In genomic region chr2:218755567-218756404, GRCh38 we compare ENCODE assay signal across 24 cellular contexts. TPM values are rescaled to one million over a fixed set of nuclear protein-coding genes. Genes with fewer than 3 reads are reported as not detected.
"Had no signal": no experiment of that assay in that cellular context is flagged by ENCODE, and none has a peak within 500 bp of the region (broad histone marks: within the 10 kb centered on the region; RNA-seq: fewer than 3 reads in every experiment).

No MANE protein-coding gene starts in this region.

- DNase-seq: activated CD4-positive, alpha-beta T cell treated with anti-CD3 and anti-CD28 coated beads for 48 hours; activated CD4-positive, alpha-beta T cell treated with anti-CD3 and anti-CD28 coated beads, Interleukin-2, amount 50 U/mL, for 48 hours; activated CD4-positive, CD25-positive, alpha-beta regulatory T cell treated with anti-CD3 and anti-CD28 coated beads, Interleukin-2, amount 50 U/mL, for 72 hours; activated CD8-positive, alpha-beta memory T cell treated with anti-CD3 and anti-CD28 coated beads, Interleukin-2, amount 10 ng/mL, durations not matched to agents 7 days and 5 days; activated effector memory CD4-positive, alpha-beta T cell treated with anti-CD3 and anti-CD28 coated beads, Interleukin-2, amount 50 U/mL, for 16 hours; activated naive CD4-positive, alpha-beta T cell treated with Interleukin-2 at 50 U/mL for 16 hours; activated naive CD8-positive, alpha-beta T cell treated with anti-CD3 and anti-CD28 coated beads, Interleukin-2, amount 50 U/mL, for 24 hours; activated T-cell treated with anti-CD3 and anti-CD28 coated beads, Interleukin-2, amount 50 U/mL, for 24 hours; amniotic stem cell; brain microvascular endothelial cell; cerebellar nuclear complex; Karpas-422; MM.1S; NCI-H1105; NCI-H1436; NCI-H1694 treated with DMSO at 0.1 percent for 48 hours; NCI-H2081; NCI-H446; NCI-H524; PC-3; SHP77 treated with DMSO at 0.1 percent for 48 hours had no signal

- H3K27me3 ChIP-seq: brain microvascular endothelial cell had no signal

- ATAC-seq: activated CD8-positive, alpha-beta memory T cell treated with anti-CD3 and anti-CD28 coated beads, Interleukin-2, amount 10 ng/mL, durations not matched to agents 7 days and 5 days; activated naive CD4-positive, alpha-beta T cell treated with anti-CD3 and anti-CD28 coated beads, Interleukin-2, amount 50 U/mL, for 72 hours; activated naive CD8-positive, alpha-beta T cell treated with anti-CD3 and anti-CD28 coated beads, Interleukin-2, amount 50 U/mL, for 24 hours; PC-3 had no signal

- H3K27ac ChIP-seq: brain microvascular endothelial cell had no signal

- H3K27me3 Mint-ChIP-seq: activated CD8-positive, alpha-beta memory T cell treated with anti-CD3 and anti-CD28 coated beads, Interleukin-2, amount 10 ng/mL, durations not matched to agents 7 days and 5 days; activated naive CD8-positive, alpha-beta T cell treated with anti-CD3 and anti-CD28 coated beads, Interleukin-2, amount 50 U/mL, for 24 hours; activated T-cell treated with anti-CD3 and anti-CD28 coated beads, Interleukin-2, amount 50 U/mL, for 24 hours had no signal

- H3K27ac Mint-ChIP-seq: activated CD8-positive, alpha-beta memory T cell treated with anti-CD3 and anti-CD28 coated beads, Interleukin-2, amount 10 ng/mL, durations not matched to agents 7 days and 5 days; activated naive CD8-positive, alpha-beta T cell treated with anti-CD3 and anti-CD28 coated beads, Interleukin-2, amount 50 U/mL, for 24 hours; activated T-cell treated with anti-CD3 and anti-CD28 coated beads, Interleukin-2, amount 50 U/mL, for 24 hours; activated T-helper 1 cell treated with anti-CD3 and anti-CD28 coated beads, Interleukin-12 subunit alpha, Interleukin-12 subunit beta, Interleukin-2, Interleukin-4 antibody, amounts not matched to agents 30 ng/mL and 10 ng/mL and 1 ng/mL, durations not matched to agents 14 hours and 24 hours and 36 hours; T-helper 1 cell treated with Interleukin-12 subunit alpha and Interleukin-12 subunit beta and Interleukin-4 antibody, amounts not matched to agents 30 μg/mL and 1 μg/mL, for 36 hours had no signal

- H3K4me3 Mint-ChIP-seq: activated CD8-positive, alpha-beta memory T cell treated with anti-CD3 and anti-CD28 coated beads, Interleukin-2, amount 10 ng/mL, durations not matched to agents 7 days and 5 days; activated naive CD8-positive, alpha-beta T cell treated with anti-CD3 and anti-CD28 coated beads, Interleukin-2, amount 50 U/mL, for 24 hours; activated T-cell treated with anti-CD3 and anti-CD28 coated beads, Interleukin-2, amount 50 U/mL, for 24 hours; activated T-helper 1 cell treated with anti-CD3 and anti-CD28 coated beads, Interleukin-12 subunit alpha, Interleukin-12 subunit beta, Interleukin-2, Interleukin-4 antibody, amounts not matched to agents 30 ng/mL and 10 ng/mL and 1 ng/mL, durations not matched to agents 14 hours and 24 hours and 36 hours; T-helper 1 cell treated with Interleukin-12 subunit alpha and Interleukin-12 subunit beta and Interleukin-4 antibody, amounts not matched to agents 30 μg/mL and 1 μg/mL, for 36 hours had no signal

- H3K9me3 Mint-ChIP-seq: activated naive CD4-positive, alpha-beta T cell treated with anti-CD3 and anti-CD28 coated beads, Interleukin-2, amount 50 U/mL, for 72 hours; activated naive CD8-positive, alpha-beta T cell treated with anti-CD3 and anti-CD28 coated beads, Interleukin-2, amount 50 U/mL, for 24 hours; activated T-cell treated with anti-CD3 and anti-CD28 coated beads, Interleukin-2, amount 50 U/mL, for 24 hours; activated T-helper 1 cell treated with anti-CD3 and anti-CD28 coated beads, Interleukin-12 subunit alpha, Interleukin-12 subunit beta, Interleukin-2, Interleukin-4 antibody, amounts not matched to agents 30 ng/mL and 10 ng/mL and 1 ng/mL, durations not matched to agents 14 hours and 24 hours and 36 hours; T-helper 1 cell treated with Interleukin-12 subunit alpha and Interleukin-12 subunit beta and Interleukin-4 antibody, amounts not matched to agents 30 μg/mL and 1 μg/mL, for 36 hours had no signal

RNA-seq across cellular contexts. Expression of gene CYP27A1, which starts 26.2 kb away (rescaled TPM):
- total RNA-seq: activated CD8-positive, alpha-beta memory T cell treated with anti-CD3 and anti-CD28 coated beads, Interleukin-2, amount 10 ng/mL, durations not matched to agents 7 days and 5 days had no signal
